12 cellular contexts compared by ENCODE assay signal in genomic region chr17:40854175-40854814, GRCh38. TPM values are rescaled to one million over a fixed set of nuclear protein-coding genes. Genes with fewer than 3 reads are reported as not detected.
DNase-seq lines count a peak whose midpoint lies in the region; ATAC-seq, FAIRE-seq and TF ChIP-seq lines count a peak whose summit lies in the region.
"Had no signal": no experiment of that assay in that cellular context is flagged by ENCODE, and none has a peak within 500 bp of the region (broad histone marks: within the 10 kb centered on the region; RNA-seq: fewer than 3 reads in every experiment).

No MANE protein-coding gene starts in this region.

- peak in 1 of 2 experiments; percentile 66; a peak in 2 of 4 replicates for TF ChIP-seq EP300 in HepG2 (IDR thresholded peaks at IDR 0.05; ENCODE audit: low read depth in 2 of 2, low read length in 2 of 2)
- no peak for TF ChIP-seq EP300 in HepG2 (CRISPR knock-in tag; IDR thresholded peaks at IDR 0.05; ENCODE audit: borderline replicate concordance)

- no peaks in the 10 kb centered on the region for H3K36me3 ChIP-seq in HepG2 (replicated peaks in 1 of 2; ENCODE audit: control insufficient read depth in 1 of 2, insufficient read depth in 2 of 2, low read length in 2 of 2)

- CTCF ChIA-PET in HepG2 (lab: Yijun Ruan, JAX; ENCODE audit: low intra/inter-chr PET ratio, low total read pairs), result no interaction called here

- no peak overlapping the region for H2AFZ ChIP-seq in HepG2 (ENCODE audit: low read length)

- no peak for TF ChIP-seq POLR2A in HepG2 (IDR thresholded peaks at IDR 0.05; ENCODE audit: insufficient read depth in 1 of 2, low read depth in 2 of 2, low read length in 2 of 2)

- H3K4me1 ChIP-seq in HepG2 (ENCODE audit: insufficient read depth, low read length), result peaks cover 10% of the 10 kb centered on the region; the same call in 1 of the 2 replicates

- in situ Hi-C loops in HepG2 (cut with HindIII; ENCODE audit: extremely low pct_ligation_motif_present, low pct_unique_long_range_greater_than_20kb), result no loop called here

- peak; percentile 93 for DNase-seq in EH (ENCODE audit: low read depth)
- peak; percentile 34 to 82 for DNase-seq in SW 1271 (lab: John Stamatoyannopoulos, UW)
- DNase-seq in HepG2 (ENCODE audit: low spot score), result peak; percentile 55
- DNase-seq in stimulated activated CD4-positive, alpha-beta T cell treated with anti-CD3 and anti-CD28 coated beads, Interleukin-4, amount 100 ng/mL, for 4 hours, result no peak
- DNase-seq: body of pancreas; H7; NCI-H1105 treated with DMSO at 0.1 percent for 48 hours; stimulated activated CD4-positive, alpha-beta T cell treated with anti-CD3 and anti-CD28 coated beads, Interleukin-4, amount 100 ng/mL, for 1 hour had no signal

- intact Hi-C loops in HepG2 (cut with micrococcal nuclease; ENCODE audit: unreplicated experiment), result loop anchor here (5.0 kb wide), 1 partner anchor 237 kb away; no protein-coding TSS in a partner anchor

- H3K27me3 ChIP-seq in HepG2 (ENCODE audit: control insufficient read depth in 1 of 2, insufficient read depth in 2 of 2, low read length in 2 of 2), result 0 out of 5 replicates have a peak, but pooled peaks cover 0 to 3% of the 10 kb centered on the region in 2 experiments
- H3K27me3 ChIP-seq: body of pancreas had no signal

- H3K79me2 ChIP-seq in HepG2 (ENCODE audit: insufficient read depth, low read length), result no peaks in the 10 kb centered on the region

- no peak overlapping the region for H3K9ac ChIP-seq in HepG2 (ENCODE audit: insufficient read depth, low read depth, low read length)

- no peak overlapping the region for H3K27ac ChIP-seq in HepG2 (ENCODE audit: extremely low read length, insufficient read depth, low read length)
- H3K27ac ChIP-seq: body of pancreas had no signal

- ATAC-seq in HepG2 (peak; percentile 46; the same call in 1 of the 3 replicates), GM19467 (IDR thresholded peaks at IDR 0.05; ENCODE audit: unreplicated experiment) (no peak), GM18909 (IDR thresholded peaks at IDR 0.05; ENCODE audit: poor library complexity, unreplicated experiment) (no peak)
- ATAC-seq: body of pancreas had no signal

- H3K4me3 ChIP-seq in HepG2 (replicated peaks in 1 of 3; ENCODE audit: insufficient read depth in 1 of 3, low read depth in 2 of 3, low read length in 3 of 3), result no peak overlapping the region
- H3K4me3 ChIP-seq: body of pancreas had no signal

- no peaks in the 10 kb centered on the region for H4K20me1 ChIP-seq in HepG2 (ENCODE audit: insufficient read depth, low read length)

- no peak for TF ChIP-seq RAD21 in HepG2 (CRISPR knock-in tag; IDR thresholded peaks at IDR 0.05)

- H3K4me2 ChIP-seq in HepG2 (ENCODE audit: low read depth, low read length), result no peak overlapping the region

- TF ChIP-seq CTCF in HepG2 (CRISPR knock-in tag; IDR thresholded peaks at IDR 0.05), result no peak

- POLR2A ChIA-PET in HepG2 (lab: Yijun Ruan, JAX), result interaction anchor here (1.1 kb wide), 1 partner anchor 35 kb away, joined by 3 read pairs; no protein-coding TSS in a partner anchor

- no peak for FAIRE-seq in HepG2 (lab: Jason Lieb, UNC)
- FAIRE-seq: TTC549 had no signal

- WGBS in HepG2 (ENCODE audit: low lambda C conversion rate), result under 1% methylated on average over 6 of the region's 6 CpGs

- no TSS peak for BruUV-seq in HepG2 (replicated peaks; lab: Mats Ljungman, UMichigan)

- H3K9me3 ChIP-seq in HepG2 (ENCODE audit: low read length), result no peaks in the 10 kb centered on the region
- H3K9me3 ChIP-seq: body of pancreas had no signal

RNA-seq across cellular contexts. Expression of gene KRT12, which starts 12.7 kb away (rescaled TPM):
- total RNA-seq in HepG2 (2016; rRNA removed; fragmentation: Illumina TruSeq; extraction: Trizol), result 0.07 TPM in 1 of 2 replicates, not detected in the other
- total RNA-seq in HepG2 (2016; cell fraction: cytosol; rRNA removed; fragmentation: Illumina TruSeq; extraction: Trizol; ENCODE audit: low read depth), result not detected in 2 replicates
- total RNA-seq in HepG2 (2016; cell fraction: insoluble cytoplasmic fraction; rRNA removed; fragmentation: Illumina TruSeq; extraction: Trizol), result not detected in 2 replicates
- total RNA-seq in HepG2 (2016; cell fraction: membrane; rRNA removed; fragmentation: Illumina TruSeq; extraction: Trizol), result not detected in 2 replicates
- total RNA-seq in HepG2 (2016; cell fraction: nucleus; rRNA removed; fragmentation: Illumina TruSeq; extraction: Trizol), result not detected in 2 replicates
- polyA plus RNA-seq in HepG2 (2011; rRNA removed), result 0.09 and 0.31 TPM in 2 replicates
- polyA plus RNA-seq in HepG2 (2011; cell fraction: cytosol; rRNA removed), result 0.27 and 0.54 TPM in 2 replicates
- not detected in 2 replicates for polyA plus RNA-seq in HepG2 (2011; cell fraction: nucleus; rRNA removed)
- 0.07 and 0.20 TPM in 2 replicates for polyA plus RNA-seq in HepG2 (2012)
- polyA plus RNA-seq in HepG2 (2016; cell fraction: cytosol; fragmentation: Illumina TruSeq; extraction: Trizol; ENCODE audit: low read depth), result not detected in 2 replicates
- polyA plus RNA-seq in HepG2 (2016; cell fraction: insoluble cytoplasmic fraction; fragmentation: Illumina TruSeq; extraction: Trizol; ENCODE audit: low read depth), result 0.23 TPM in 1 of 2 replicates, not detected in the other
- not detected in 2 replicates for polyA plus RNA-seq in HepG2 (2016; cell fraction: membrane; fragmentation: Illumina TruSeq; extraction: Trizol; ENCODE audit: low read depth)
- polyA plus RNA-seq in HepG2 (2016; cell fraction: nucleus; fragmentation: Illumina TruSeq; extraction: Trizol; ENCODE audit: insufficient read depth, low read depth), result not detected in 2 replicates
- polyA minus RNA-seq in HepG2 (2011; rRNA and poly(A)+ RNA removed; ENCODE audit: low replicate concordance), result not detected in 2 replicates
- not detected in 2 replicates for polyA minus RNA-seq in HepG2 (2011; cell fraction: cytosol; rRNA and poly(A)+ RNA removed)
- polyA minus RNA-seq in HepG2 (2011; cell fraction: nucleus; rRNA and poly(A)+ RNA removed), result not detected in 2 replicates
- total RNA-seq: body of pancreas, H7, lung microvascular endothelial cell had no signal

RNA-seq across cellular contexts. Expression of gene KRT20, which starts 30.7 kb away (rescaled TPM):
- total RNA-seq in HepG2 (2016; rRNA removed; fragmentation: Illumina TruSeq; extraction: Trizol), result 0.13 and 0.14 TPM in 2 replicates
- not detected in 2 replicates for total RNA-seq in HepG2 (2016; cell fraction: cytosol; rRNA removed; fragmentation: Illumina TruSeq; extraction: Trizol; ENCODE audit: low read depth)
- 0.31 and 0.32 TPM in 2 replicates for total RNA-seq in HepG2 (2016; cell fraction: insoluble cytoplasmic fraction; rRNA removed; fragmentation: Illumina TruSeq; extraction: Trizol)
- total RNA-seq in HepG2 (2016; cell fraction: membrane; rRNA removed; fragmentation: Illumina TruSeq; extraction: Trizol), result 0.12 TPM in 1 of 2 replicates, not detected in the other
- not detected in 2 replicates for total RNA-seq in HepG2 (2016; cell fraction: nucleus; rRNA removed; fragmentation: Illumina TruSeq; extraction: Trizol)
- 0.20 and 1.0 TPM in 2 replicates for polyA plus RNA-seq in HepG2 (2011; rRNA removed)
- polyA plus RNA-seq in HepG2 (2011; cell fraction: cytosol; rRNA removed), result 0.17 and 0.65 TPM in 2 replicates
- polyA plus RNA-seq in HepG2 (2011; cell fraction: nucleus; rRNA removed), result 0.26 and 0.40 TPM in 2 replicates
- polyA plus RNA-seq in HepG2 (2012), result 0.47 and 0.69 TPM in 2 replicates
- polyA plus RNA-seq in HepG2 (2016; cell fraction: cytosol; fragmentation: Illumina TruSeq; extraction: Trizol; ENCODE audit: low read depth), result 0.06 and 0.15 TPM in 2 replicates
- polyA plus RNA-seq in HepG2 (2016; cell fraction: insoluble cytoplasmic fraction; fragmentation: Illumina TruSeq; extraction: Trizol; ENCODE audit: low read depth), result 0.31 and 0.36 TPM in 2 replicates
- polyA plus RNA-seq in HepG2 (2016; cell fraction: membrane; fragmentation: Illumina TruSeq; extraction: Trizol; ENCODE audit: low read depth), result 0.12 TPM in 1 of 2 replicates, not detected in the other
- 0.27 TPM in 1 of 2 replicates, not detected in the other for polyA plus RNA-seq in HepG2 (2016; cell fraction: nucleus; fragmentation: Illumina TruSeq; extraction: Trizol; ENCODE audit: insufficient read depth, low read depth)
- polyA minus RNA-seq in HepG2 (2011; rRNA and poly(A)+ RNA removed; ENCODE audit: low replicate concordance), result 0.19 TPM in 1 of 2 replicates, not detected in the other
- polyA minus RNA-seq in HepG2 (2011; cell fraction: cytosol; rRNA and poly(A)+ RNA removed), result 0.89 TPM in 1 of 2 replicates, not detected in the other
- 0.26 and 0.87 TPM in 2 replicates for polyA minus RNA-seq in HepG2 (2011; cell fraction: nucleus; rRNA and poly(A)+ RNA removed)
- total RNA-seq: body of pancreas, H7, lung microvascular endothelial cell had no signal

RNA-seq across cellular contexts. Expression of gene KRT10, which starts 31.9 kb away (rescaled TPM):
- 25.1 and 25.7 TPM in 2 replicates for total RNA-seq in HepG2 (2016; rRNA removed; fragmentation: Illumina TruSeq; extraction: Trizol)
- total RNA-seq in HepG2 (2016; cell fraction: cytosol; rRNA removed; fragmentation: Illumina TruSeq; extraction: Trizol; ENCODE audit: low read depth), result 41.7 and 51.6 TPM in 2 replicates
- 18.1 and 23.6 TPM in 2 replicates for total RNA-seq in HepG2 (2016; cell fraction: insoluble cytoplasmic fraction; rRNA removed; fragmentation: Illumina TruSeq; extraction: Trizol)
- total RNA-seq in HepG2 (2016; cell fraction: membrane; rRNA removed; fragmentation: Illumina TruSeq; extraction: Trizol), result 45.4 and 53.4 TPM in 2 replicates
- total RNA-seq in HepG2 (2016; cell fraction: nucleus; rRNA removed; fragmentation: Illumina TruSeq; extraction: Trizol), result 11.0 and 14.4 TPM in 2 replicates
- 23.0 and 27.5 TPM in 2 replicates for polyA plus RNA-seq in HepG2 (2011; rRNA removed)
- polyA plus RNA-seq in HepG2 (2011; cell fraction: cytosol; rRNA removed), result 12.7 and 15.6 TPM in 2 replicates
- polyA plus RNA-seq in HepG2 (2011; cell fraction: nucleus; rRNA removed), result 3.8 and 4.3 TPM in 2 replicates
- 43.3 and 55.8 TPM in 2 replicates for polyA plus RNA-seq in HepG2 (2012)
- 133 and 205 TPM in 2 replicates for polyA plus RNA-seq in HepG2 (2016; cell fraction: cytosol; fragmentation: Illumina TruSeq; extraction: Trizol; ENCODE audit: low read depth)
- 41.5 and 58.8 TPM in 2 replicates for polyA plus RNA-seq in HepG2 (2016; cell fraction: insoluble cytoplasmic fraction; fragmentation: Illumina TruSeq; extraction: Trizol; ENCODE audit: low read depth)
- 89.5 and 131 TPM in 2 replicates for polyA plus RNA-seq in HepG2 (2016; cell fraction: membrane; fragmentation: Illumina TruSeq; extraction: Trizol; ENCODE audit: low read depth)
- 41.1 and 42.9 TPM in 2 replicates for polyA plus RNA-seq in HepG2 (2016; cell fraction: nucleus; fragmentation: Illumina TruSeq; extraction: Trizol; ENCODE audit: insufficient read depth, low read depth)
- 0.64 and 16.3 TPM in 2 replicates for polyA minus RNA-seq in HepG2 (2011; rRNA and poly(A)+ RNA removed; ENCODE audit: low replicate concordance)
- polyA minus RNA-seq in HepG2 (2011; cell fraction: cytosol; rRNA and poly(A)+ RNA removed), result 1.8 and 4.3 TPM in 2 replicates
- polyA minus RNA-seq in HepG2 (2011; cell fraction: nucleus; rRNA and poly(A)+ RNA removed), result 2.2 and 3.5 TPM in 2 replicates

RNA-seq across cellular contexts. Expression of gene KRT28, which starts 54.5 kb away (rescaled TPM):
- not detected in 2 replicates for total RNA-seq in HepG2 (2016; rRNA removed; fragmentation: Illumina TruSeq; extraction: Trizol)
- not detected in 2 replicates for total RNA-seq in HepG2 (2016; cell fraction: cytosol; rRNA removed; fragmentation: Illumina TruSeq; extraction: Trizol; ENCODE audit: low read depth)
- total RNA-seq in HepG2 (2016; cell fraction: insoluble cytoplasmic fraction; rRNA removed; fragmentation: Illumina TruSeq; extraction: Trizol), result not detected in 2 replicates
- total RNA-seq in HepG2 (2016; cell fraction: membrane; rRNA removed; fragmentation: Illumina TruSeq; extraction: Trizol), result not detected in 2 replicates
- total RNA-seq in HepG2 (2016; cell fraction: nucleus; rRNA removed; fragmentation: Illumina TruSeq; extraction: Trizol), result not detected in 2 replicates
- not detected in 2 replicates for polyA plus RNA-seq in HepG2 (2011; rRNA removed)
- polyA plus RNA-seq in HepG2 (2011; cell fraction: cytosol; rRNA removed), result not detected in 2 replicates
- not detected in 2 replicates for polyA plus RNA-seq in HepG2 (2011; cell fraction: nucleus; rRNA removed)
- polyA plus RNA-seq in HepG2 (2012), result not detected in 2 replicates
- polyA plus RNA-seq in HepG2 (2016; cell fraction: cytosol; fragmentation: Illumina TruSeq; extraction: Trizol; ENCODE audit: low read depth), result not detected in 2 replicates
- not detected in 2 replicates for polyA plus RNA-seq in HepG2 (2016; cell fraction: insoluble cytoplasmic fraction; fragmentation: Illumina TruSeq; extraction: Trizol; ENCODE audit: low read depth)
- not detected in 2 replicates for polyA plus RNA-seq in HepG2 (2016; cell fraction: membrane; fragmentation: Illumina TruSeq; extraction: Trizol; ENCODE audit: low read depth)
- polyA plus RNA-seq in HepG2 (2016; cell fraction: nucleus; fragmentation: Illumina TruSeq; extraction: Trizol; ENCODE audit: insufficient read depth, low read depth), result not detected in 2 replicates
- not detected in 2 replicates for polyA minus RNA-seq in HepG2 (2011; rRNA and poly(A)+ RNA removed; ENCODE audit: low replicate concordance)
- polyA minus RNA-seq in HepG2 (2011; cell fraction: cytosol; rRNA and poly(A)+ RNA removed), result not detected in 2 replicates
- not detected in 2 replicates for polyA minus RNA-seq in HepG2 (2011; cell fraction: nucleus; rRNA and poly(A)+ RNA removed)
- total RNA-seq: body of pancreas, H7, lung microvascular endothelial cell had no signal

Comparison
In these comparisons a context has a peak if more than half of its experiments do, and no peak if none do; other contexts are left out.
1. DNase-seq: peak in EH (single experiment), SW 1271 (2 of 2) and HepG2 (single experiment); none in stimulated activated CD4-positive, alpha-beta T cell treated with anti-CD3 and anti-CD28 coated beads, Interleukin-4, amount 100 ng/mL, for 4 hours (0 of 2).